Comparison of ENCODE assay signal across 2 cellular contexts in the genomic region with DNA sequence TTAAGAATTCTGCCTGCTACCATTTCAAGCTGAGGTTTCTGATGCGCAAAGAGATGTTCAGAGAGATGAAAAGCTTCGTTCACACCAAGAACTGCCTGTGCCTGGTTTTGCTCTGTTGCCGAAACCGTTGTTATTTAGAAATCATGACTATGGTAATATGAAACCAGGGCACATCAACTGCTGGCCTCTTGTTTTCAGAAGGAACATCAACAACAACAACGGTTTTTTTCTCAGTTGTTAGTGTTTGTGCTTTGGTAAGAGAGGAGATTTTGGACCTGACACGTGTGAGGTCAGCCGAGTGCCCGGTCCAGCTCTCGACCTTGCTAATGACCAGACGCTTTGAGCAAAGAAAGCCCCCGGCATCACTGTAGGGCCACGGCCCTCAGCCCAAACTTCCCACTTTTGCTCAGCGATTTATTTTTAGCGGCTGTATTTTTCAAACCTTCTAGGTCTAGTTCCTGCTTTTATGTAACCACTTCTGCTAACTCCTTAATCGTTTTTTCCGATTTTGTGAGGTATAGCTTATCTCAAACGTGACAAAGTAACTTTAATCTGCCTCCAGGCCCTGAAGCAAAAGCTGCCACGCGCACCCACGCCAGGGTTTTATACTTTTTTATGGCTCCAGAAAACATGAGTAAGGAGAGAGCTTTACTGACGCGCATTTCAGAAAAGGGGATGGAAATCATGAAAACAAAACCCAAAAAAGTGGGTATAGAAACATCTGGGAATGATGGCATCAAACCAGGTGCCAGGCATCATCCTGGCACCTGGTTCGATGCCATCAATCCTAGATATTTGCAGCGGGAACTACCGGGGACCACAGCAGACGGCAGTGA.
A peak's percentile ranks its signal among the peaks of the same experiment; 100 is the strongest.
TF ChIP-seq lines count a peak whose summit lies in the region.

No MANE protein-coding gene starts in this region.

TF ChIP-seq in liver, 16 proteins besides CTCF, POLR2A, EP300 and RAD21 (continued from another document):
- TF ChIP-seq, protein P1, sequence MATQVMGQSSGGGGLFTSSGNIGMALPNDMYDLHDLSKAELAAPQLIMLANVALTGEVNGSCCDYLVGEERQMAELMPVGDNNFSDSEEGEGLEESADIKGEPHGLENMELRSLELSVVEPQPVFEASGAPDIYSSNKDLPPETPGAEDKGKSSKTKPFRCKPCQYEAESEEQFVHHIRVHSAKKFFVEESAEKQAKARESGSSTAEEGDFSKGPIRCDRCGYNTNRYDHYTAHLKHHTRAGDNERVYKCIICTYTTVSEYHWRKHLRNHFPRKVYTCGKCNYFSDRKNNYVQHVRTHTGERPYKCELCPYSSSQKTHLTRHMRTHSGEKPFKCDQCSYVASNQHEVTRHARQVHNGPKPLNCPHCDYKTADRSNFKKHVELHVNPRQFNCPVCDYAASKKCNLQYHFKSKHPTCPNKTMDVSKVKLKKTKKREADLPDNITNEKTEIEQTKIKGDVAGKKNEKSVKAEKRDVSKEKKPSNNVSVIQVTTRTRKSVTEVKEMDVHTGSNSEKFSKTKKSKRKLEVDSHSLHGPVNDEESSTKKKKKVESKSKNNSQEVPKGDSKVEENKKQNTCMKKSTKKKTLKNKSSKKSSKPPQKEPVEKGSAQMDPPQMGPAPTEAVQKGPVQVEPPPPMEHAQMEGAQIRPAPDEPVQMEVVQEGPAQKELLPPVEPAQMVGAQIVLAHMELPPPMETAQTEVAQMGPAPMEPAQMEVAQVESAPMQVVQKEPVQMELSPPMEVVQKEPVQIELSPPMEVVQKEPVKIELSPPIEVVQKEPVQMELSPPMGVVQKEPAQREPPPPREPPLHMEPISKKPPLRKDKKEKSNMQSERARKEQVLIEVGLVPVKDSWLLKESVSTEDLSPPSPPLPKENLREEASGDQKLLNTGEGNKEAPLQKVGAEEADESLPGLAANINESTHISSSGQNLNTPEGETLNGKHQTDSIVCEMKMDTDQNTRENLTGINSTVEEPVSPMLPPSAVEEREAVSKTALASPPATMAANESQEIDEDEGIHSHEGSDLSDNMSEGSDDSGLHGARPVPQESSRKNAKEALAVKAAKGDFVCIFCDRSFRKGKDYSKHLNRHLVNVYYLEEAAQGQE (IDR thresholded peaks at IDR 0.05): no peak
- TF ChIP-seq SP1 (IDR thresholded peaks at IDR 0.05) (no peak), FOXA2 (IDR thresholded peaks at IDR 0.05) (no peak), HNF4G (IDR thresholded peaks at IDR 0.05) (no peak), EGR1 (IDR thresholded peaks at IDR 0.05; ENCODE audit: low read depth in 2 of 2) (no peak), RXRA (IDR thresholded peaks at IDR 0.05) (peak in 1 of 2 donors; percentile 16), YY1 (IDR thresholded peaks at IDR 0.05) (no peak), FOXA1 (IDR thresholded peaks at IDR 0.05) (no peak), NR2F2 (IDR thresholded peaks at IDR 0.05) (no peak), GABPA (IDR thresholded peaks at IDR 0.05 in 1 of 2, conservative IDR thresholded peaks at IDR 0.05 in 1 of 2) (no peak)
- TF ChIP-seq, protein P2, sequence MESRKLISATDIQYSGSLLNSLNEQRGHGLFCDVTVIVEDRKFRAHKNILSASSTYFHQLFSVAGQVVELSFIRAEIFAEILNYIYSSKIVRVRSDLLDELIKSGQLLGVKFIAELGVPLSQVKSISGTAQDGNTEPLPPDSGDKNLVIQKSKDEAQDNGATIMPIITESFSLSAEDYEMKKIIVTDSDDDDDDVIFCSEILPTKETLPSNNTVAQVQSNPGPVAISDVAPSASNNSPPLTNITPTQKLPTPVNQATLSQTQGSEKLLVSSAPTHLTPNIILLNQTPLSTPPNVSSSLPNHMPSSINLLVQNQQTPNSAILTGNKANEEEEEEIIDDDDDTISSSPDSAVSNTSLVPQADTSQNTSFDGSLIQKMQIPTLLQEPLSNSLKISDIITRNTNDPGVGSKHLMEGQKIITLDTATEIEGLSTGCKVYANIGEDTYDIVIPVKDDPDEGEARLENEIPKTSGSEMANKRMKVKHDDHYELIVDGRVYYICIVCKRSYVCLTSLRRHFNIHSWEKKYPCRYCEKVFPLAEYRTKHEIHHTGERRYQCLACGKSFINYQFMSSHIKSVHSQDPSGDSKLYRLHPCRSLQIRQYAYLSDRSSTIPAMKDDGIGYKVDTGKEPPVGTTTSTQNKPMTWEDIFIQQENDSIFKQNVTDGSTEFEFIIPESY (IDR thresholded peaks at IDR 0.05): no peak
- TF ChIP-seq, protein P3, sequence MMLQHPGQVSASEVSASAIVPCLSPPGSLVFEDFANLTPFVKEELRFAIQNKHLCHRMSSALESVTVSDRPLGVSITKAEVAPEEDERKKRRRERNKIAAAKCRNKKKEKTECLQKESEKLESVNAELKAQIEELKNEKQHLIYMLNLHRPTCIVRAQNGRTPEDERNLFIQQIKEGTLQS (IDR thresholded peaks at IDR 0.05): no peak
TF ChIP-seq in liver: peak in this region for 2.

TF ChIP-seq in HepG2, 621 proteins besides CTCF, POLR2A, EP300 and RAD21 (continued from another document):
- TF ChIP-seq, protein P4, sequence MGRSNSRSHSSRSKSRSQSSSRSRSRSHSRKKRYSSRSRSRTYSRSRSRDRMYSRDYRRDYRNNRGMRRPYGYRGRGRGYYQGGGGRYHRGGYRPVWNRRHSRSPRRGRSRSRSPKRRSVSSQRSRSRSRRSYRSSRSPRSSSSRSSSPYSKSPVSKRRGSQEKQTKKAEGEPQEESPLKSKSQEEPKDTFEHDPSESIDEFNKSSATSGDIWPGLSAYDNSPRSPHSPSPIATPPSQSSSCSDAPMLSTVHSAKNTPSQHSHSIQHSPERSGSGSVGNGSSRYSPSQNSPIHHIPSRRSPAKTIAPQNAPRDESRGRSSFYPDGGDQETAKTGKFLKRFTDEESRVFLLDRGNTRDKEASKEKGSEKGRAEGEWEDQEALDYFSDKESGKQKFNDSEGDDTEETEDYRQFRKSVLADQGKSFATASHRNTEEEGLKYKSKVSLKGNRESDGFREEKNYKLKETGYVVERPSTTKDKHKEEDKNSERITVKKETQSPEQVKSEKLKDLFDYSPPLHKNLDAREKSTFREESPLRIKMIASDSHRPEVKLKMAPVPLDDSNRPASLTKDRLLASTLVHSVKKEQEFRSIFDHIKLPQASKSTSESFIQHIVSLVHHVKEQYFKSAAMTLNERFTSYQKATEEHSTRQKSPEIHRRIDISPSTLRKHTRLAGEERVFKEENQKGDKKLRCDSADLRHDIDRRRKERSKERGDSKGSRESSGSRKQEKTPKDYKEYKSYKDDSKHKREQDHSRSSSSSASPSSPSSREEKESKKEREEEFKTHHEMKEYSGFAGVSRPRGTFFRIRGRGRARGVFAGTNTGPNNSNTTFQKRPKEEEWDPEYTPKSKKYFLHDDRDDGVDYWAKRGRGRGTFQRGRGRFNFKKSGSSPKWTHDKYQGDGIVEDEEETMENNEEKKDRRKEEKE (IDR thresholded peaks at IDR 0.05): no peak
- TF ChIP-seq ZNF354B (CRISPR knock-in tag; IDR thresholded peaks at IDR 0.05): no peak
